7 cellular contexts compared by ENCODE assay signal in the genomic region with DNA sequence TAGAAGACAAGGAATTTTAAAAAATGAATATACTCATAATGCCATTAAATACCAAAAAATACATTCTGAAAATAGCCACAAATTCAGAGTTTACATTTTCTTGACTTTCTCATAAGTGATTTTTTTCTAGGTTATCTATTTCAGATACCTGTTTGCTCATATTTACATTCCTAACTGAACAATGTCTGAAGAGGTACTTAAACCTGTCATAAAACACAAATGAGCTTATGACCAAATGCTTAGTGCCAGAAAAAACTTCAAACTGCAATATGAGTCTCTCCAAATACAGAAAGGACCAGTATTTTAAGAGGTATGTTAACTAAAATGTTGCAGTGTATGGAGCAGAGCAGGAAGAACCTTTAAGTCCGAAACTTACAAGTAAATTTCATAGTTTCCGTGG.
DNase-seq lines count a peak whose midpoint lies in the region; ATAC-seq, FAIRE-seq and TF ChIP-seq lines count a peak whose summit lies in the region.
"Not testable (repeated sequence)": the region's sequence is repeated elsewhere in the genome, so short reads cannot be mapped to it uniquely, and the experiment has no call there.

No MANE protein-coding gene starts in this region.

- TF ChIP-seq CTCF in A549 (IDR thresholded peaks at IDR 0.05); hepatocyte (IDR thresholded peaks at IDR 0.05; ENCODE audit: poor library complexity): not testable (repeated sequence)

- POLR2A ChIA-PET in A549 (lab: Yijun Ruan, JAX): not testable (repeated sequence)

- H3K4me2 ChIP-seq in A549, hepatocyte: not testable (repeated sequence)

- not testable (repeated sequence) for H3K27me3 ChIP-seq in hepatocyte

- H3K4me1 ChIP-seq in A549; hepatocyte (ENCODE audit: insufficient read depth): not testable (repeated sequence)

- TF ChIP-seq EP300 in A549 (IDR thresholded peaks at IDR 0.05): not testable (repeated sequence)

- ATAC-seq in A549: not testable (repeated sequence)

- H3K36me3 ChIP-seq in hepatocyte (replicated peaks; ENCODE audit: insufficient read depth, low read depth): not testable (repeated sequence)

- H3K4me3 ChIP-seq in A549, hepatocyte: not testable (repeated sequence)

- H3K9me3 ChIP-seq in A549; hepatocyte (ENCODE audit: low read depth): not testable (repeated sequence)

- not testable (repeated sequence) for DNase-seq in A549 (ENCODE audit: low read depth in 1 of 2, low spot score in 1 of 2); hepatocyte (ENCODE audit: low spot score)
- peak; percentile 48 for DNase-seq in NCI-H2029 (lab: John Stamatoyannopoulos, UW)
- DNase-seq in NCI-H2171 treated with DMSO at 0.1 percent for 48 hours (lab: John Stamatoyannopoulos, UW): peak; percentile 27
- DNase-seq in NCI-H526 (lab: John Stamatoyannopoulos, UW): peak; percentile 39 to 50
- DNase-seq in SHP77 treated with DMSO at 0.1 percent for 48 hours (lab: John Stamatoyannopoulos, UW): peak; percentile 49

- TF ChIP-seq RAD21 in A549 (conservative IDR thresholded peaks at IDR 0.05 in 1 of 2, IDR thresholded peaks at IDR 0.05 in 1 of 2): not testable (repeated sequence)

- not testable (repeated sequence) for H4K20me1 ChIP-seq in hepatocyte (ENCODE audit: insufficient read depth, poor library complexity, severe bottlenecking)

- H3K79me2 ChIP-seq in hepatocyte: not testable (repeated sequence)

- peak; percentile 43 for FAIRE-seq in A549 (lab: Jason Lieb, UNC)
- FAIRE-seq in G401.6 (lab: Jason Lieb, UNC): peak; percentile 6

- 94% methylated on average over 2 of the region's 2 CpGs for WGBS in A549 (ENCODE audit: missing lambda C conversion rate)
- WGBS in hepatocyte (ENCODE audit: low lambda C conversion rate, missing lambda C conversion rate): 91% methylated on average over 2 of the region's 2 CpGs

- not testable (repeated sequence) for TF ChIP-seq POLR2A in A549 (IDR thresholded peaks at IDR 0.05; ENCODE audit: low read length)

- not testable (repeated sequence) for H3K9me2 ChIP-seq in hepatocyte (replicated peaks; ENCODE audit: insufficient read depth)

- H2AFZ ChIP-seq in hepatocyte: not testable (repeated sequence)

- CTCF ChIA-PET in A549 (lab: Yijun Ruan, JAX): interaction anchor here (0.6 to 2.3 kb wide), 2 partner anchors 57 to 111 kb away, joined by 4 to 12 read pairs; no protein-coding TSS in a partner anchor

- not testable (repeated sequence) for H3K27ac ChIP-seq in A549
- peak overlapping the region; percentile 9 for H3K27ac ChIP-seq in hepatocyte
